In genomic region chr6:11712760-11713159, GRCh38 we compare ENCODE assay signal across 12 cellular contexts.
DNase-seq lines count a peak whose midpoint lies in the region; ATAC-seq, FAIRE-seq and TF ChIP-seq lines count a peak whose summit lies in the region.
"Had no signal": no experiment of that assay in that cellular context is flagged by ENCODE, and none has a peak within 500 bp of the region (broad histone marks: within the 10 kb centered on the region; RNA-seq: fewer than 3 reads in every experiment).

No MANE protein-coding gene starts in this region.

- peak overlapping the region; percentile 39 for H3K27ac ChIP-seq in CD4-positive, alpha-beta memory T cell (ENCODE audit: low read depth, low read length)
- H3K27ac ChIP-seq in KMS-11 (peak overlapping the region; percentile 95), muscle layer of duodenum (ENCODE audit: low read length) (peak overlapping the region; percentile 6)
- H3K27ac ChIP-seq: WERI-Rb-1 had no signal

- peak in 1 of 5 donors; percentile 54 for DNase-seq in CD4-positive, alpha-beta memory T cell
- DNase-seq in activated naive CD8-positive, alpha-beta T cell treated with anti-CD3 and anti-CD28 coated beads, Interleukin-2, amount 50 U/mL, for 24 hours: peak; percentile 61
- DNase-seq in kidney tubule cell (ENCODE audit: low spot score) (no peak), activated gamma-delta T cell treated with Interleukin-2 at 50 U/mL for 16 hours (no peak), frontal cortex (ENCODE audit: low spot score in 2 of 2) (no peak), chondrocyte (ENCODE audit: low spot score) (no peak)
- DNase-seq: NCI-H2029, nucleus accumbens had no signal

- H3K9me3 ChIP-seq in CD4-positive, alpha-beta memory T cell (ENCODE audit: control insufficient read depth in 1 of 2, low read length in 2 of 2): no peaks in the 10 kb centered on the region
- no peaks in the 10 kb centered on the region for H3K9me3 ChIP-seq in muscle layer of duodenum (ENCODE audit: control insufficient read depth in 1 of 2, low read length in 2 of 2)

- H3K4me3 ChIP-seq in CD4-positive, alpha-beta memory T cell (ENCODE audit: low read length in 2 of 2): no peak overlapping the region
- H3K4me3 ChIP-seq in KMS-11 (IDR thresholded peaks at IDR 0.05; ENCODE audit: insufficient read depth, low read depth, low read length) (no peak overlapping the region), muscle layer of duodenum (ENCODE audit: low read depth in 1 of 2, low read length in 2 of 2) (no peak overlapping the region)

- H3K4me1 Mint-ChIP-seq in CD4-positive, alpha-beta memory T cell: peaks cover 52 to 71% (median 63%) of the 10 kb centered on the region in 4 donors
- peaks cover 82% of the 10 kb centered on the region for H3K4me1 Mint-ChIP-seq in activated naive CD8-positive, alpha-beta T cell treated with anti-CD3 and anti-CD28 coated beads, Interleukin-2, amount 50 U/mL, for 24 hours
- H3K4me1 Mint-ChIP-seq in chondrocyte (ENCODE audit: low read depth): peaks cover 33% of the 10 kb centered on the region

- CTCF ChIA-PET in CD4-positive, alpha-beta memory T cell (lab: Charles Lee; ENCODE audit: partially characterized antibody): interaction anchor here (1.4 to 3.7 kb wide), 2 partner anchors 10 to 57 kb away, joined by 4 to 16 read pairs; no protein-coding TSS in a partner anchor

- H3K27me3 Mint-ChIP-seq in CD4-positive, alpha-beta memory T cell: no peaks in the 10 kb centered on the region
- H3K27me3 Mint-ChIP-seq in activated naive CD8-positive, alpha-beta T cell treated with anti-CD3 and anti-CD28 coated beads, Interleukin-2, amount 50 U/mL, for 24 hours: no peaks in the 10 kb centered on the region
- no peaks in the 10 kb centered on the region for H3K27me3 Mint-ChIP-seq in chondrocyte (ENCODE audit: low read depth)

- H3K4me3 Mint-ChIP-seq in CD4-positive, alpha-beta memory T cell: peak overlapping the region in 3 of 8 donors; percentile 14 to 43 (median 38)
- H3K4me3 Mint-ChIP-seq in activated naive CD8-positive, alpha-beta T cell treated with anti-CD3 and anti-CD28 coated beads, Interleukin-2, amount 50 U/mL, for 24 hours: peak overlapping the region; percentile 72
- no peak overlapping the region for H3K4me3 Mint-ChIP-seq in chondrocyte (ENCODE audit: unreplicated experiment)

- POLR2A ChIA-PET in CD4-positive, alpha-beta memory T cell (lab: Charles Lee; ENCODE audit: partially characterized antibody): interaction anchor here (3.7 to 5.8 kb wide), 3 partner anchors 10 to 299 kb away, joined by 36 to 45 read pairs (median 41); partner anchors contain the start of gene HIVEP1

- H4K20me1 ChIP-seq in KMS-11 (ENCODE audit: insufficient read depth): no peaks in the 10 kb centered on the region

- H3K79me2 ChIP-seq in KMS-11 (ENCODE audit: insufficient read depth, low read depth): no peaks in the 10 kb centered on the region

- H2AFZ ChIP-seq in KMS-11 (ENCODE audit: low read depth): peak overlapping the region; percentile 53; the same call in 1 of the 2 replicates

- intact Hi-C loops in CD4-positive, alpha-beta memory T cell (cut with micrococcal nuclease): loop anchor here (5.0 kb wide), 2 partner anchors 350 to 620 kb away; partner anchors contain the start of gene SMIM13

- H3K9me3 Mint-ChIP-seq in CD4-positive, alpha-beta memory T cell: no peaks in the 10 kb centered on the region
- H3K9me3 Mint-ChIP-seq in activated naive CD8-positive, alpha-beta T cell treated with anti-CD3 and anti-CD28 coated beads, Interleukin-2, amount 50 U/mL, for 24 hours: peaks cover 7% of the 10 kb centered on the region
- no peaks in the 10 kb centered on the region for H3K9me3 Mint-ChIP-seq in chondrocyte (ENCODE audit: low read depth)

- peak overlapping the region; percentile 56 for H3K9ac ChIP-seq in KMS-11

- peak; percentile 41 for ATAC-seq in activated naive CD8-positive, alpha-beta T cell treated with anti-CD3 and anti-CD28 coated beads, Interleukin-2, amount 50 U/mL, for 24 hours

- no peak for FAIRE-seq in frontal cortex (lab: Jason Lieb, UNC)
- FAIRE-seq: endometrium had no signal

- H3K4me2 ChIP-seq in KMS-11: peak overlapping the region; percentile 66

- no peaks in the 10 kb centered on the region for H3K27me3 ChIP-seq in CD4-positive, alpha-beta memory T cell (ENCODE audit: insufficient read depth, low read length)
- H3K27me3 ChIP-seq in KMS-11 (ENCODE audit: insufficient read depth, low read depth) (no peaks in the 10 kb centered on the region), muscle layer of duodenum (ENCODE audit: low read depth, low read length) (no peaks in the 10 kb centered on the region)

- H3K36me3 Mint-ChIP-seq in CD4-positive, alpha-beta memory T cell: peaks cover 0 to 2% of the 10 kb centered on the region in 2 donors
- peaks cover 34% of the 10 kb centered on the region for H3K36me3 Mint-ChIP-seq in activated naive CD8-positive, alpha-beta T cell treated with anti-CD3 and anti-CD28 coated beads, Interleukin-2, amount 50 U/mL, for 24 hours (ENCODE audit: low read depth)
- no peaks in the 10 kb centered on the region for H3K36me3 Mint-ChIP-seq in chondrocyte (ENCODE audit: low read depth)

- peaks cover 65% of the 10 kb centered on the region for H3K4me1 ChIP-seq in CD4-positive, alpha-beta memory T cell (ENCODE audit: insufficient read depth, low read length)
- H3K4me1 ChIP-seq in KMS-11 (ENCODE audit: low read depth, poor library complexity, severe bottlenecking) (peaks cover 79% of the 10 kb centered on the region), muscle layer of duodenum (ENCODE audit: control insufficient read depth in 1 of 2, insufficient read depth in 2 of 2, low read length in 2 of 2) (peaks cover 4 to 12% of the 10 kb centered on the region in 2 donors)

- no peaks in the 10 kb centered on the region for H3K36me3 ChIP-seq in CD4-positive, alpha-beta memory T cell (ENCODE audit: insufficient read depth, low read length)
- no peaks in the 10 kb centered on the region for H3K36me3 ChIP-seq in KMS-11 (ENCODE audit: insufficient read depth)
- H3K36me3 ChIP-seq in muscle layer of duodenum (ENCODE audit: control insufficient read depth in 1 of 2, insufficient read depth in 2 of 2, low read length in 2 of 2): no peaks in the 10 kb centered on the region
- H3K36me3 ChIP-seq: WERI-Rb-1 had no signal

- H3K27ac Mint-ChIP-seq in CD4-positive, alpha-beta memory T cell: peak overlapping the region; percentile 89 to 98 (median 95)
- H3K27ac Mint-ChIP-seq in activated naive CD8-positive, alpha-beta T cell treated with anti-CD3 and anti-CD28 coated beads, Interleukin-2, amount 50 U/mL, for 24 hours: peak overlapping the region; percentile 99
- H3K27ac Mint-ChIP-seq in chondrocyte (ENCODE audit: unreplicated experiment): no peak overlapping the region

- TF ChIP-seq CTCF in KMS-11 (conservative IDR thresholded peaks at IDR 0.05; ENCODE audit: low read depth, low read length) (no peak), chondrocyte (IDR thresholded peaks at IDR 0.05) (no peak)

Comparison
In these comparisons a context has a peak if more than half of its experiments do, and no peak if none do; other contexts are left out.
1. H3K27ac ChIP-seq: peak in every context shown above with its lines; median percentile 95 in KMS-11; 39 in CD4-positive, alpha-beta memory T cell; 6 in muscle layer of duodenum.